Comparison of ENCODE assay signal across 3 cellular contexts in genomic region chr4:147492761-147493160, GRCh38.
TF ChIP-seq lines count a peak whose summit lies in the region.

No MANE protein-coding gene starts in this region.

TF ChIP-seq in liver, 16 proteins besides CTCF, POLR2A, EP300 and RAD21:
- TF ChIP-seq RXRA (IDR thresholded peaks at IDR 0.05) (no peak), NR2F2 (IDR thresholded peaks at IDR 0.05) (peak; percentile 55)
TF ChIP-seq in liver: peak in this region for 1.

TF ChIP-seq in HepG2, 621 proteins besides CTCF, POLR2A, EP300 and RAD21:
- TF ChIP-seq NR2F2 (IDR thresholded peaks at IDR 0.05; ENCODE audit: borderline replicate concordance, low read depth) (no peak), SIX4 (CRISPR knock-in tag; IDR thresholded peaks at IDR 0.05) (no peak), TEAD2 (CRISPR knock-in tag; IDR thresholded peaks at IDR 0.05) (no peak), DR1 (CRISPR knock-in tag; IDR thresholded peaks at IDR 0.05) (no peak), PCBP2 (optimal IDR thresholded peaks at IDR 0.05; ENCODE audit: low read depth, low read length, poor library complexity, severe bottlenecking) (no peak), ZNF564 (CRISPR knock-in tag; IDR thresholded peaks at IDR 0.05) (no peak)

TF ChIP-seq in HEK293T, 16 proteins besides CTCF, POLR2A, EP300 and RAD21:
- TF ChIP-seq LEF1 (IDR thresholded peaks at IDR 0.05; ENCODE audit: borderline replicate concordance) (no peak), PKNOX1 (IDR thresholded peaks at IDR 0.05) (no peak), BHLHE40 (IDR thresholded peaks at IDR 0.05; ENCODE audit: borderline replicate concordance) (no peak), FOXM1 (IDR thresholded peaks at IDR 0.05; ENCODE audit: borderline replicate concordance) (no peak), HDGF (IDR thresholded peaks at IDR 0.05; ENCODE audit: borderline replicate concordance) (no peak), FOXA1 (IDR thresholded peaks at IDR 0.05) (no peak), TARDBP (IDR thresholded peaks at IDR 0.05) (no peak), ARNT (IDR thresholded peaks at IDR 0.05) (no peak)
